Comparison of ENCODE assay signal across 14 cellular contexts in the genomic region with DNA sequence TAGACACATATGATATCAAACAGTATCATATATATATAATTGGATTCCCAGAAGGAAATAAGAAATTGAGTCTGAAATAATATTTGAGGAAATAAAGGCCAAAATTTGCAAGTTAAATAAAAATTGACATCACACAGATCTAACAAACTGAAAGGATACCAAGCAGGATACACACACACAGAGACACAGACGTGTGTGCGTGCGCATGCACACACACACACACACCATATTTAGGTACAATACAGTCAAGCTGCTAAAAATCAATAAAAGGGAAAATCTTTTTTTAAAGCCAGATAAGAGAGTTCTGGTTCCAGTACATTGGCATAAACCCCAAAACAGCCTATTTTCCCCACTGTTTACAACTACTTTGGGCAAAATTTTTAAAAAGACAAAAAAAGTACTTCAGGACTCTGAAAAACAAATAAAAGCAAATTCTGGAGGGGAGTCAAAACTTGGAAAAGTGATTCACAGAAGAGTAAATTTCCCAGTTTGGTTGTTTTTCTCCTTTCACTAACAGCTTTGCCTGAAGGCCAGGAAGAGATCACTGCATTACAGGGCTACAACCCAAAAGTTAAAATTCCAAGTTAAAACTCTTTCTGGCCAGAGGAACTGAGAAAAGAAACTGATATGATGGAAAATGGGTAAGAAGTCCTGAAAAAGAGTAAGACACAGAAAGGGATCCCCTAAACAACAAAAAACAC. TPM values are rescaled to one million over a fixed set of nuclear protein-coding genes. Genes with fewer than 3 reads are reported as not detected.
A peak's percentile ranks its signal among the peaks of the same experiment; 100 is the strongest.
DNase-seq lines count a peak whose midpoint lies in the region; ATAC-seq, FAIRE-seq and TF ChIP-seq lines count a peak whose summit lies in the region.
"Had no signal": no experiment of that assay in that cellular context is flagged by ENCODE, and none has a peak within 500 bp of the region (broad histone marks: within the 10 kb centered on the region; RNA-seq: fewer than 3 reads in every experiment).

No MANE protein-coding gene starts in this region.

- no peak overlapping the region for H3K27ac ChIP-seq in H1 (ENCODE audit: low read depth, low read length)
- H3K27ac ChIP-seq in skeletal muscle tissue (ENCODE audit: low read depth, low read length): peak overlapping the region; percentile 9
- no peak overlapping the region for H3K27ac ChIP-seq in SJCRH30
- H3K27ac ChIP-seq: 22Rv1, parathyroid adenoma had no signal

- H3K18ac ChIP-seq in H1 (ENCODE audit: extremely low read depth, low read length): no peak overlapping the region; the same call in 1 of the 2 replicates

- peaks cover 0 to 99% of the 10 kb centered on the region in 2 experiments; a peak in 3 of 4 replicates for H3K79me2 ChIP-seq in H1 (ENCODE audit: control insufficient read depth in 1 of 2, insufficient read depth in 2 of 2, low read length in 2 of 2)

- intact Hi-C loops in activated CD4-positive, alpha-beta T cell treated with anti-CD3 and anti-CD28 coated beads for 36 hours (cut with DNase I, micrococcal nuclease): no loop called here
- intact Hi-C loops in posterior vena cava (cut with DNase I): no loop called here

- no peak overlapping the region for H2BK120ac ChIP-seq in H1 (replicated peaks; ENCODE audit: low read depth, low read length)

- H4K5ac ChIP-seq in H1 (ENCODE audit: insufficient read length, low read depth, low read length): peak overlapping the region; percentile 62

- H3K36me3 ChIP-seq in H1 (ENCODE audit: control insufficient read depth in 2 of 4, insufficient read depth in 4 of 4, low read length in 3 of 4): no peaks in the 10 kb centered on the region
- H3K36me3 ChIP-seq in skeletal muscle tissue (ENCODE audit: control insufficient read depth in 3 of 3, insufficient read depth in 3 of 3, low read length in 3 of 3): no peaks in the 10 kb centered on the region
- no peaks in the 10 kb centered on the region for H3K36me3 ChIP-seq in SJCRH30

- no peak for TF ChIP-seq EP300 in H1 (IDR thresholded peaks at IDR 0.05; ENCODE audit: borderline replicate concordance in 1 of 2, low read depth in 2 of 2, low read length in 2 of 2)

- 97% methylated on average over 3 of the region's 3 CpGs; no CpG with 5 or more reads in 1 of the 2 experiments for WGBS in H1 (ENCODE audit: extremely low coverage in 1 of 2, insufficient coverage in 1 of 2, insufficient read length in 1 of 2, insufficient replicate concordance in 2 of 2, low coverage in 1 of 2, low lambda C conversion rate in 2 of 2, missing lambda C conversion rate in 1 of 2), 2 experiments

- no peak overlapping the region for H3K4ac ChIP-seq in H1 (replicated peaks; ENCODE audit: insufficient read length, low read depth, low read length)

- H2BK20ac ChIP-seq in H1 (ENCODE audit: low read length): no peak overlapping the region; the same call in 1 of the 2 replicates

- no peak for FAIRE-seq in H1 (lab: Jason Lieb, UNC)

- H3K27me3 ChIP-seq in H1 (replicated peaks in 1 of 4; ENCODE audit: control insufficient read depth in 3 of 4, extremely low read depth in 1 of 4, insufficient read depth in 3 of 4, low read length in 3 of 4) (no peaks in the 10 kb centered on the region), skeletal muscle tissue (ENCODE audit: control insufficient read depth in 3 of 3, insufficient read depth in 3 of 3, low read length in 3 of 3) (no peaks in the 10 kb centered on the region), SJCRH30 (no peaks in the 10 kb centered on the region)
- H3K27me3 ChIP-seq: dorsolateral prefrontal cortex had no signal

- CTCF ChIA-PET in activated CD4-positive, alpha-beta T cell treated with anti-CD3 and anti-CD28 coated beads for 36 hours (lab: Charles Lee): interaction anchor here (0.7 to 1.5 kb wide), 2 partner anchors 14 to 138 kb away, joined by 3 read pairs; no protein-coding TSS in a partner anchor
- CTCF ChIA-PET in H1 (lab: Charles Lee; ENCODE audit: partially characterized antibody): interaction anchor here (1.7 kb wide), 1 partner anchor 11 kb away, joined by 5 read pairs; no protein-coding TSS in a partner anchor

- no peak overlapping the region for H3K14ac ChIP-seq in H1 (ENCODE audit: insufficient read length)

- H3K9me3 Mint-ChIP-seq in activated CD4-positive, alpha-beta T cell treated with anti-CD3 and anti-CD28 coated beads for 36 hours (ENCODE audit: low read depth): no peaks in the 10 kb centered on the region

- H2BK12ac ChIP-seq in H1 (ENCODE audit: low read depth, low read length): no peak overlapping the region

- POLR2A ChIA-PET in activated CD4-positive, alpha-beta T cell treated with anti-CD3 and anti-CD28 coated beads for 36 hours (lab: Charles Lee): interaction anchor here (0.7 kb wide), 1 partner anchor 65 kb away, joined by 4 read pairs; no protein-coding TSS in a partner anchor
- POLR2A ChIA-PET in H1 (lab: Charles Lee; ENCODE audit: partially characterized antibody): interaction anchor here (0.5 kb wide), 1 partner anchor 168 kb away, joined by 3 read pairs; no protein-coding TSS in a partner anchor

- H4K91ac ChIP-seq in H1 (replicated peaks; ENCODE audit: insufficient read length, low read length): no peak overlapping the region

- no peak for TF ChIP-seq RAD21 in H1 (IDR thresholded peaks at IDR 0.05 in 1 of 2, conservative IDR thresholded peaks at IDR 0.05 in 1 of 2; ENCODE audit: low read depth in 2 of 2, low read length in 2 of 2)

- no peak overlapping the region; a peak in 1 of 8 replicates for H3K4me3 ChIP-seq in H1 (ENCODE audit: extremely low read depth in 1 of 4, insufficient read depth in 2 of 4, low read depth in 3 of 4, low read length in 4 of 4)
- no peak overlapping the region for H3K4me3 ChIP-seq in skeletal muscle tissue (ENCODE audit: low read length in 3 of 3)
- no peak overlapping the region for H3K4me3 ChIP-seq in SJCRH30

- DNase-seq in activated CD4-positive, alpha-beta T cell treated with anti-CD3 and anti-CD28 coated beads for 36 hours: no peak
- DNase-seq in activated CD4-positive, alpha-beta T cell treated with anti-CD3 and anti-CD28 coated beads for 48 hours: no peak
- peak; percentile 28 for DNase-seq in M059J (ENCODE audit: low read depth)
- no peak for DNase-seq in H1 (ENCODE audit: low read depth in 1 of 2, low spot score in 2 of 2)
- DNase-seq in posterior vena cava (ENCODE audit: low spot score): no peak
- no peak for DNase-seq in SJCRH30
- DNase-seq in NCI-H1436 (lab: John Stamatoyannopoulos, UW): no peak
- DNase-seq: activated CD4-positive, alpha-beta T cell treated with anti-CD3 and anti-CD28 coated beads, Interleukin-2, amount 50 U/mL, for 48 hours; activated naive CD4-positive, alpha-beta T cell treated with anti-CD3 and anti-CD28 coated beads, Interleukin-2, amount 50 U/mL, for 16 hours; dorsolateral prefrontal cortex; stimulated activated naive CD4-positive, alpha-beta T cell treated with Interleukin-2 at 50 U/mL for 16 hours had no signal

- no peak overlapping the region for H3K9ac ChIP-seq in H1 (replicated peaks in 1 of 4; ENCODE audit: extremely low read depth in 1 of 4, low read depth in 3 of 4, low read length in 3 of 4)
- no peak overlapping the region for H3K9ac ChIP-seq in skeletal muscle tissue (ENCODE audit: low read depth in 1 of 3, low read length in 3 of 3)
- H3K9ac ChIP-seq: parathyroid adenoma had no signal

- TF ChIP-seq CTCF in H1 (IDR thresholded peaks at IDR 0.05; ENCODE audit: control extremely low read depth in 1 of 3, insufficient read depth in 1 of 3, low read depth in 1 of 3, low read length in 3 of 3): no peak

- H3K79me1 ChIP-seq in H1 (ENCODE audit: low read depth, low read length): 0 out of 2 replicates have a peak, but pooled peaks cover 2% of the 10 kb centered on the region

- no peaks in the 10 kb centered on the region for H3K23me2 ChIP-seq in H1 (ENCODE audit: low read depth, low read length)

- H3K23ac ChIP-seq in H1 (ENCODE audit: insufficient read length): no peak overlapping the region

- H3K4me1 ChIP-seq in H1 (replicated peaks in 1 of 4; ENCODE audit: control insufficient read depth in 3 of 4, insufficient read depth in 4 of 4, low read length in 3 of 4) (peaks cover 0 to 13% (median 7%) of the 10 kb centered on the region in 4 experiments; a peak in 5 of 7 replicates), skeletal muscle tissue (ENCODE audit: control insufficient read depth in 3 of 3, insufficient read depth in 3 of 3, low read length in 3 of 3) (peaks cover 5 to 22% (median 10%) of the 10 kb centered on the region in 3 donors), SJCRH30 (no peaks in the 10 kb centered on the region)

- no peak for TF ChIP-seq POLR2A in H1 (IDR thresholded peaks at IDR 0.05; ENCODE audit: control extremely low read depth in 1 of 2, low read depth in 2 of 2, low read length in 2 of 2)

- no peak overlapping the region for H3K4me3 Mint-ChIP-seq in activated CD4-positive, alpha-beta T cell treated with anti-CD3 and anti-CD28 coated beads for 36 hours

- no peaks in the 10 kb centered on the region for H3K27me3 Mint-ChIP-seq in activated CD4-positive, alpha-beta T cell treated with anti-CD3 and anti-CD28 coated beads for 36 hours

- ATAC-seq in activated CD4-positive, alpha-beta T cell treated with anti-CD3 and anti-CD28 coated beads for 36 hours: no peak

- peak overlapping the region; percentile 35 for H3K27ac Mint-ChIP-seq in activated CD4-positive, alpha-beta T cell treated with anti-CD3 and anti-CD28 coated beads for 36 hours

- H2BK5ac ChIP-seq in H1 (ENCODE audit: low read depth, low read length): no peak overlapping the region

- peaks cover 7% of the 10 kb centered on the region for H3K36me3 Mint-ChIP-seq in activated CD4-positive, alpha-beta T cell treated with anti-CD3 and anti-CD28 coated beads for 36 hours (ENCODE audit: low read depth)

- no peak overlapping the region for H2BK15ac ChIP-seq in H1 (ENCODE audit: low read length)

- peak overlapping the region in 1 of 2 experiments; percentile 21; a peak in 1 of 4 replicates for H3K4me2 ChIP-seq in H1 (ENCODE audit: insufficient read depth in 1 of 2, low read depth in 2 of 2, low read length in 2 of 2)

- H3K9me3 ChIP-seq in H1 (ENCODE audit: insufficient read depth in 2 of 2, low read depth in 1 of 2, low read length in 1 of 2) (no peaks in the 10 kb centered on the region), skeletal muscle tissue (ENCODE audit: control insufficient read depth in 3 of 3, low read length in 3 of 3) (no peaks in the 10 kb centered on the region), SJCRH30 (replicated peaks) (no peaks in the 10 kb centered on the region)

- H3K56ac ChIP-seq in H1 (replicated peaks; ENCODE audit: insufficient read length, low read depth, low read length): no peak overlapping the region

- no peak overlapping the region for H2AK5ac ChIP-seq in H1 (ENCODE audit: low read depth, low read length)

- no peak overlapping the region for H2AFZ ChIP-seq in H1 (ENCODE audit: low read length)
- H2AFZ ChIP-seq: parathyroid adenoma had no signal

- H3K4me1 Mint-ChIP-seq in activated CD4-positive, alpha-beta T cell treated with anti-CD3 and anti-CD28 coated beads for 36 hours: peaks cover 90% of the 10 kb centered on the region

- peaks cover 0 to 1% of the 10 kb centered on the region in 2 experiments for H4K20me1 ChIP-seq in H1 (replicated peaks in 1 of 2; ENCODE audit: control insufficient read depth in 1 of 2, insufficient read depth in 2 of 2, low read length in 2 of 2)

- no peak overlapping the region for H4K8ac ChIP-seq in H1 (ENCODE audit: extremely low read depth, insufficient read depth, low read length)

RNA-seq across cellular contexts. Expression of gene MYCBP2, which starts 16.2 kb away (rescaled TPM):
- 10 to 100 TPM; 71.3 to 85.9 TPM for total RNA-seq in activated CD4-positive, alpha-beta T cell treated with anti-CD3 and anti-CD28 coated beads for 36 hours
- 22.8 and 26.7 TPM in 2 replicates for total RNA-seq in M059J (2014; rRNA removed; shearing (Covaris generic))
- 52.1 TPM in 2 replicates for total RNA-seq in H1 (2021; fragmentation: NEBNext Ultra II Directional; extraction: Animal tissue kit (Norgen Biotek cat#: 25700))
- 17.0 and 19.0 TPM in 2 replicates for polyA plus RNA-seq in H1 (2011; rRNA removed)
- polyA plus RNA-seq in H1 (2011; cell fraction: cytosol; rRNA removed): 31.4 TPM
- polyA plus RNA-seq in H1 (2011; cell fraction: nucleus; rRNA removed): 30.4 TPM
- 24.8 to 40.5 TPM (median 34.8 TPM) in 4 replicates for polyA plus RNA-seq in H1 (2012, experiment 1 of 2)
- polyA plus RNA-seq in H1 (2012, experiment 2 of 2): 1.8 TPM
- polyA plus RNA-seq in H1 (2013, experiment 1 of 2): 21.3 TPM
- polyA plus RNA-seq in H1 (2013, experiment 2 of 2): 19.6 TPM
- 55.8 and 77.3 TPM in 2 replicates for polyA minus RNA-seq in H1 (2011; rRNA and poly(A)+ RNA removed)
- polyA minus RNA-seq in H1 (2011; cell fraction: cytosol; rRNA and poly(A)+ RNA removed): 48.1 TPM
- 145 TPM for polyA minus RNA-seq in H1 (2011; cell fraction: nucleus; rRNA and poly(A)+ RNA removed)
- total RNA-seq in skeletal muscle tissue (61.1 TPM), posterior vena cava (100 to 1,000 TPM; 153 to 188 TPM)
- total RNA-seq in SJCRH30 (2014; rRNA removed; shearing (Covaris generic)): 45.2 and 49.8 TPM in 2 replicates
